In the genomic region with DNA sequence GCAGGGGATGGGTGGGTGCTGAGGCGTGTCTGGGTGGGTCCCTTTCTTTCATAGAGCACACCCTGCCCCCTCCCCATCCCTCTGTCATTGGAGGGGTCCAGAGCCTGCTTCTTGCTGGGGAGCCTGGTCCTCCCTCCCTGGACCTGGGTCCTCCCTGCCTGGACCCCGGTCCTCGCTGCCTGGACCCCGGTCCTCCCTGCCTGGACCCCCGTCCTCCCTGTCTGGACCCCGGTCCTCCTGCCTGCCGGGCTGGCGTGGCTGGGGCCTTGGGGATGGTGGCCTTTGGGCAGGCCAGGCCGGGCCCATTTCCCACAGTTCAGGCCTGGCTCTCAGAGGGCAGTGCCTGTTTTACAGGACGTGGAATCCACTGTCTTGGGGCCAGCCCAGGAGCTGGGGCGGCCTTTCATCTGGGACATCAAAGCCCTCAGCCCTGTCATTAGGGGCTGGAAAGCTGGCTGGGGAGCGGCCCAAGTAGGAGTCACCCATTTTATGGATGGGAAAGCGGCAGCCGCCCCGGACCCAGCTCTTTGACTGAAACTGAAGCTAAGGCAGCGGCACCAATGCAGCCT, we compare ENCODE assay signal across 26 cellular contexts. TPM values are rescaled to one million over a fixed set of nuclear protein-coding genes. Genes with fewer than 3 reads are reported as not detected.
"Had no signal": no experiment of that assay in that cellular context is flagged by ENCODE, and none has a peak within 500 bp of the region (broad histone marks: within the 10 kb centered on the region; RNA-seq: fewer than 3 reads in every experiment).

No MANE protein-coding gene starts in this region.

- DNase-seq: colonic mucosa; cortex of kidney; effector CD8-positive, alpha-beta T cell; effector memory CD8-positive, alpha-beta T cell; endodermal cell; erythroblast; foreskin melanocyte; gastrocnemius medialis; glutamatergic neuron; head of caudate nucleus; heart right ventricle; hippocampal formation; left cardiac atrium; left ventricle myocardium superior; lower lobe of right lung; mesenchymal stem cell; mucosa of descending colon had no signal

- FAIRE-seq: endometrium, islet of Langerhans, keratinocyte had no signal

- H3K4me3 Mint-ChIP-seq: dendritic cell treated with granulocyte-macrophage colony-stimulating factor and Interleukin-4, amounts not matched to agents 40 ng/mL and 50 ng/mL, for 4 days; effector memory CD8-positive, alpha-beta T cell; endodermal cell; mesothelial cell of epicardium had no signal

- H3K4me1 ChIP-seq: colonic mucosa, gastrocnemius medialis, left lung had no signal

- H3K4me3 ChIP-seq: colonic mucosa, gastrocnemius medialis, heart right ventricle, left lung, lower lobe of right lung, mucosa of descending colon had no signal

- H3K27ac ChIP-seq: colonic mucosa, epithelial cell of prostate, gastrocnemius medialis, left lung, lower lobe of right lung had no signal

- H3K27ac Mint-ChIP-seq: dendritic cell treated with granulocyte-macrophage colony-stimulating factor and Interleukin-4, amounts not matched to agents 40 ng/mL and 50 ng/mL, for 4 days; effector memory CD8-positive, alpha-beta T cell; endodermal cell; mesothelial cell of epicardium had no signal

- H3K36me3 Mint-ChIP-seq: mesothelial cell of epicardium had no signal

- H3K36me3 ChIP-seq: colonic mucosa, gastrocnemius medialis, left lung, lower lobe of right lung had no signal

- H3K9me3 Mint-ChIP-seq: dendritic cell treated with granulocyte-macrophage colony-stimulating factor and Interleukin-4, amounts not matched to agents 40 ng/mL and 50 ng/mL, for 4 days; effector memory CD8-positive, alpha-beta T cell; endodermal cell; mesothelial cell of epicardium had no signal

- H3K27me3 ChIP-seq: colonic mucosa had no signal

- H3K9me3 ChIP-seq: colonic mucosa, gastrocnemius medialis, heart right ventricle, left lung, lower lobe of right lung, mucosa of descending colon had no signal

- H3K4me1 Mint-ChIP-seq: endodermal cell had no signal

- ATAC-seq: effector memory CD8-positive, alpha-beta T cell; esophagus mucosa; gastrocnemius medialis; heart right ventricle; left cardiac atrium; left lung; left ventricle myocardium superior; lower lobe of right lung; mucosa of descending colon had no signal

RNA-seq across cellular contexts. Expression of gene KIF26A, which starts 44.6 kb away (rescaled TPM):
- total RNA-seq: myocyte had no signal
